17 cellular contexts compared by ENCODE assay signal in the genomic region with DNA sequence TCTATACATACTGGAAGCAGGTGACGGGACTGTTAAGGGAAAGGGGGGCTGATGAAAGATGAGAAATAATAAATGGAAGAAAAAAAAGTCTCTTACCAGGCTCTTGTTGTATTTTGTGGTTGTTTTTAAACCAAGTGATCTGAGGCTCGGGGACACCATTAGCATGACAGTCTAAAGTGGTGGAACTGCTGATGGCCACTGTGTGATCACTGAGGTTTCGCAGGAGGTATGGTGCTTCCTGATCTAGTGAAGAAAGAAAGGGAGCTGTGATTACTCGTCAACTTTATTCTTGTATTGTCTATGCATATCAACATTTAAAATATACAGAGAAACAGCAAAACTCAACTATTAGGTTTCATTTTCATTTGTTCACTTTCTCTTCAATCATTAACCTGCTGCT.
DNase-seq lines count a peak whose midpoint lies in the region; ATAC-seq and TF ChIP-seq lines count a peak whose summit lies in the region.
"Had no signal": no experiment of that assay in that cellular context is flagged by ENCODE, and none has a peak within 500 bp of the region (broad histone marks: within the 10 kb centered on the region; RNA-seq: fewer than 3 reads in every experiment).

No MANE protein-coding gene starts in this region.

- CTCF ChIA-PET in GM10248 (lab: Yijun Ruan, JAX) = interaction anchor here (1.2 to 2.4 kb wide), 6 partner anchors 10 to 54 kb away, joined by 3 to 15 read pairs (median 4); no protein-coding TSS in a partner anchor

- no peak overlapping the region for H2BK12ac ChIP-seq in mesenchymal stem cell (ENCODE audit: low read length in 2 of 2)

- H3K4me1 ChIP-seq in ACC112 (ENCODE audit: control insufficient read depth, insufficient read depth, low read length, unreplicated experiment) (no peaks in the 10 kb centered on the region), mesenchymal stem cell (ENCODE audit: control insufficient read depth, insufficient read depth, low read depth, low read length) (no peaks in the 10 kb centered on the region), tibial nerve (no peaks in the 10 kb centered on the region), left lung (peaks cover 0 to 3% of the 10 kb centered on the region in 2 donors)

- POLR2A ChIA-PET in GM10248 (lab: Yijun Ruan, JAX) = no interaction called here

- no peak overlapping the region for H2BK5ac ChIP-seq in mesenchymal stem cell (ENCODE audit: low read depth, low read length, poor library complexity, severe bottlenecking)

- no peak overlapping the region for H3K4me2 ChIP-seq in mesenchymal stem cell (ENCODE audit: low read length, poor library complexity, severe bottlenecking)

- no peak overlapping the region for H3K18ac ChIP-seq in mesenchymal stem cell (ENCODE audit: low read depth in 1 of 2, low read length in 2 of 2)

- no peak overlapping the region for H4K91ac ChIP-seq in mesenchymal stem cell (ENCODE audit: low read length)

- TF ChIP-seq EP300 in tibial nerve (IDR thresholded peaks at IDR 0.05) = no peak

- H3K36me3 ChIP-seq in ACC112 (ENCODE audit: insufficient read depth, low read length) (no peaks in the 10 kb centered on the region), mesenchymal stem cell (ENCODE audit: control insufficient read depth in 1 of 2, insufficient read depth in 2 of 2, low read depth in 1 of 2, low read length in 2 of 2) (no peaks in the 10 kb centered on the region), tibial nerve (no peaks in the 10 kb centered on the region), left lung (peaks cover 0 to 7% of the 10 kb centered on the region in 2 donors)
- H3K36me3 ChIP-seq: SJSA1 had no signal

- H3K27me3 ChIP-seq in ACC112 (ENCODE audit: insufficient read depth, low read length) = no peaks in the 10 kb centered on the region
- H3K27me3 ChIP-seq in mesenchymal stem cell (ENCODE audit: control insufficient read depth in 1 of 2, insufficient read depth in 1 of 2, low read length in 2 of 2) = peaks cover 3 to 7% of the 10 kb centered on the region in 2 experiments
- no peaks in the 10 kb centered on the region for H3K27me3 ChIP-seq in tibial nerve
- peaks cover 0 to 31% of the 10 kb centered on the region in 2 donors for H3K27me3 ChIP-seq in left lung
- H3K27me3 ChIP-seq: SJSA1 had no signal

- H3K14ac ChIP-seq in mesenchymal stem cell (ENCODE audit: low read length in 2 of 2) = no peak overlapping the region

- H3K4me3 ChIP-seq in ACC112 (ENCODE audit: low read depth, low read length) = no peak overlapping the region
- no peak overlapping the region for H3K4me3 ChIP-seq in mesenchymal stem cell (ENCODE audit: insufficient read depth in 1 of 2, low read depth in 1 of 2, low read length in 2 of 2)
- no peak overlapping the region for H3K4me3 ChIP-seq in tibial nerve
- no peak overlapping the region for H3K4me3 ChIP-seq in left lung
- H3K4me3 ChIP-seq: SJSA1 had no signal

- WGBS in mesenchymal stem cell = 100% methylated on average over 2 of the region's 4 CpGs
- 76 to 87% methylated on average over 4 of the region's 4 CpGs for WGBS in tibial nerve, 2 donors

- no peak overlapping the region for H3K9ac ChIP-seq in mesenchymal stem cell (ENCODE audit: low read length)

- H2BK120ac ChIP-seq in mesenchymal stem cell (ENCODE audit: low read depth, low read length) = no peak overlapping the region

- H2BK15ac ChIP-seq in mesenchymal stem cell (ENCODE audit: low read depth, poor library complexity, severe bottlenecking) = peak overlapping the region; percentile 23

- TF ChIP-seq POLR2A in tibial nerve (IDR thresholded peaks at IDR 0.05) = no peak

- H3K79me1 ChIP-seq in mesenchymal stem cell (replicated peaks; ENCODE audit: low read length, poor library complexity, severe bottlenecking) = no peaks in the 10 kb centered on the region

- peak overlapping the region; percentile 23 for H2AFZ ChIP-seq in ACC112 (ENCODE audit: low read length, unreplicated experiment)
- no peak overlapping the region for H2AFZ ChIP-seq in mesenchymal stem cell (ENCODE audit: low read depth, low read length)

- no peaks in the 10 kb centered on the region for H3K79me2 ChIP-seq in ACC112 (ENCODE audit: control insufficient read depth, insufficient read depth, low read length, unreplicated experiment)

- H3K27ac ChIP-seq in ACC112 (ENCODE audit: low read depth, low read length) = no peak overlapping the region
- no peak overlapping the region for H3K27ac ChIP-seq in mesenchymal stem cell (ENCODE audit: low read length, poor library complexity, severe bottlenecking)
- H3K27ac ChIP-seq in tibial nerve = no peak overlapping the region
- no peak overlapping the region for H3K27ac ChIP-seq in left lung
- H3K27ac ChIP-seq: C4-2B, SJSA1 had no signal

- no peaks in the 10 kb centered on the region for H3K9me3 ChIP-seq in mesenchymal stem cell (ENCODE audit: control insufficient read depth, low read length)
- no peaks in the 10 kb centered on the region for H3K9me3 ChIP-seq in tibial nerve
- no peaks in the 10 kb centered on the region for H3K9me3 ChIP-seq in left lung
- H3K9me3 ChIP-seq: SJSA1 had no signal

- H3K23ac ChIP-seq in mesenchymal stem cell (ENCODE audit: low read length in 2 of 2) = no peak overlapping the region

- no peak overlapping the region for H3K4ac ChIP-seq in mesenchymal stem cell (ENCODE audit: low read depth in 1 of 2, low read length in 2 of 2)

- intact Hi-C loops in left lung (cut with DNase I) = no loop called here

- no peak overlapping the region for H4K8ac ChIP-seq in mesenchymal stem cell (ENCODE audit: low read length)

- no peak for TF ChIP-seq CTCF in GM10248 (IDR thresholded peaks at IDR 0.05; ENCODE audit: control extremely low read depth, extremely low read depth, low read depth, missing control alignments)
- TF ChIP-seq CTCF in tibial nerve (IDR thresholded peaks at IDR 0.05) = no peak
- no peak for TF ChIP-seq CTCF in left lung (IDR thresholded peaks at IDR 0.05)

- DNase-seq in GM10248 (ENCODE audit: extremely low spot score) (peak; percentile 18), mesenchymal stem cell (no peak), tibial nerve (ENCODE audit: low spot score in 2 of 2) (no peak), left lung (no peak)
- DNase-seq: DMS79, IMR-90, NCI-H1048, NCI-H1436, NCI-H1930, NCI-H345, NCI-H524 treated with DMSO at 0.1 percent for 48 hours had no signal

- ATAC-seq in HG03175 (IDR thresholded peaks at IDR 0.05; ENCODE audit: unreplicated experiment) (peak; percentile 51), GM18519 (IDR thresholded peaks at IDR 0.05; ENCODE audit: low FRiP score, unreplicated experiment) (no peak), left lung (no peak), HG02798 (IDR thresholded peaks at IDR 0.05; ENCODE audit: poor library complexity, unreplicated experiment) (no peak)

- no peak overlapping the region for H2AK5ac ChIP-seq in mesenchymal stem cell (ENCODE audit: low read length, severe bottlenecking)
